In the genomic region with DNA sequence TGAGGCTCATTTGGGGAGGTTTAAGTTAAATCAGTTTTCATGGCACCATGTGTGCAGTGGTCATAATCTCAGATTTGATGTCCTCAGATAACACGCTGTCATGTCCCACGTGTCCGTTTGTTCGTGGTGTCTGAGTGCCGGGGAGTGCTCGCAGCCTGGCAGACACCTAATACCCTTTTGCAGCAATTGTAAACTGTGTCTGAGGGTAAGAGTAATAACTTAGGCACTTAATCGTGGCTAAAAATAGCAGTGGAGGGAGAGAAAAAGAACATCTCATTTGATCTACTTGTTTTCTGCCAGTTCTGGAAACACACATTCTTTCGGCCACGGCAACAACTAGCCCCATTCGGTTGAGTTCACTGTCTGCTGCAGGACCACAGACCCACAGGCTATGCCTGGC, we compare ENCODE assay signal across 1 cellular context.
TF ChIP-seq lines count a peak whose summit lies in the region.

No MANE protein-coding gene starts in this region.

TF ChIP-seq in SK-N-SH, 30 proteins besides CTCF, POLR2A, EP300 and RAD21:
- TF ChIP-seq NRF1 (IDR thresholded peaks at IDR 0.05; ENCODE audit: low read depth, low read length) (no peak), MEF2A (IDR thresholded peaks at IDR 0.05; ENCODE audit: borderline replicate concordance, low read depth) (no peak), GABPA (IDR thresholded peaks at IDR 0.05; ENCODE audit: low read depth) (no peak), TCF12 (IDR thresholded peaks at IDR 0.05) (no peak), RXRA (IDR thresholded peaks at IDR 0.05; ENCODE audit: borderline replicate concordance, low read depth) (no peak), YY1 (IDR thresholded peaks at IDR 0.05; ENCODE audit: low read depth) (no peak), NFIC (IDR thresholded peaks at IDR 0.05; ENCODE audit: borderline replicate concordance) (no peak), SMC3 (IDR thresholded peaks at IDR 0.05; ENCODE audit: low read depth, low read length) (no peak), CHD2 (IDR thresholded peaks at IDR 0.05; ENCODE audit: low read length, partially characterized antibody) (no peak), TEAD4 (IDR thresholded peaks at IDR 0.05; ENCODE audit: borderline replicate concordance, insufficient read depth) (no peak), JUND (IDR thresholded peaks at IDR 0.05) (no peak), POLR2AphosphoS5 (IDR thresholded peaks at IDR 0.05; ENCODE audit: low read depth, low read length) (no peak)
- TF ChIP-seq, protein P1, sequence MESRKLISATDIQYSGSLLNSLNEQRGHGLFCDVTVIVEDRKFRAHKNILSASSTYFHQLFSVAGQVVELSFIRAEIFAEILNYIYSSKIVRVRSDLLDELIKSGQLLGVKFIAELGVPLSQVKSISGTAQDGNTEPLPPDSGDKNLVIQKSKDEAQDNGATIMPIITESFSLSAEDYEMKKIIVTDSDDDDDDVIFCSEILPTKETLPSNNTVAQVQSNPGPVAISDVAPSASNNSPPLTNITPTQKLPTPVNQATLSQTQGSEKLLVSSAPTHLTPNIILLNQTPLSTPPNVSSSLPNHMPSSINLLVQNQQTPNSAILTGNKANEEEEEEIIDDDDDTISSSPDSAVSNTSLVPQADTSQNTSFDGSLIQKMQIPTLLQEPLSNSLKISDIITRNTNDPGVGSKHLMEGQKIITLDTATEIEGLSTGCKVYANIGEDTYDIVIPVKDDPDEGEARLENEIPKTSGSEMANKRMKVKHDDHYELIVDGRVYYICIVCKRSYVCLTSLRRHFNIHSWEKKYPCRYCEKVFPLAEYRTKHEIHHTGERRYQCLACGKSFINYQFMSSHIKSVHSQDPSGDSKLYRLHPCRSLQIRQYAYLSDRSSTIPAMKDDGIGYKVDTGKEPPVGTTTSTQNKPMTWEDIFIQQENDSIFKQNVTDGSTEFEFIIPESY (IDR thresholded peaks at IDR 0.05; ENCODE audit: borderline replicate concordance, low read depth) = no peak
- TF ChIP-seq, protein P2, sequence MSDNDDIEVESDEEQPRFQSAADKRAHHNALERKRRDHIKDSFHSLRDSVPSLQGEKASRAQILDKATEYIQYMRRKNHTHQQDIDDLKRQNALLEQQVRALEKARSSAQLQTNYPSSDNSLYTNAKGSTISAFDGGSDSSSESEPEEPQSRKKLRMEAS (IDR thresholded peaks at IDR 0.05; ENCODE audit: low read depth) = no peak
- TF ChIP-seq, protein P3, sequence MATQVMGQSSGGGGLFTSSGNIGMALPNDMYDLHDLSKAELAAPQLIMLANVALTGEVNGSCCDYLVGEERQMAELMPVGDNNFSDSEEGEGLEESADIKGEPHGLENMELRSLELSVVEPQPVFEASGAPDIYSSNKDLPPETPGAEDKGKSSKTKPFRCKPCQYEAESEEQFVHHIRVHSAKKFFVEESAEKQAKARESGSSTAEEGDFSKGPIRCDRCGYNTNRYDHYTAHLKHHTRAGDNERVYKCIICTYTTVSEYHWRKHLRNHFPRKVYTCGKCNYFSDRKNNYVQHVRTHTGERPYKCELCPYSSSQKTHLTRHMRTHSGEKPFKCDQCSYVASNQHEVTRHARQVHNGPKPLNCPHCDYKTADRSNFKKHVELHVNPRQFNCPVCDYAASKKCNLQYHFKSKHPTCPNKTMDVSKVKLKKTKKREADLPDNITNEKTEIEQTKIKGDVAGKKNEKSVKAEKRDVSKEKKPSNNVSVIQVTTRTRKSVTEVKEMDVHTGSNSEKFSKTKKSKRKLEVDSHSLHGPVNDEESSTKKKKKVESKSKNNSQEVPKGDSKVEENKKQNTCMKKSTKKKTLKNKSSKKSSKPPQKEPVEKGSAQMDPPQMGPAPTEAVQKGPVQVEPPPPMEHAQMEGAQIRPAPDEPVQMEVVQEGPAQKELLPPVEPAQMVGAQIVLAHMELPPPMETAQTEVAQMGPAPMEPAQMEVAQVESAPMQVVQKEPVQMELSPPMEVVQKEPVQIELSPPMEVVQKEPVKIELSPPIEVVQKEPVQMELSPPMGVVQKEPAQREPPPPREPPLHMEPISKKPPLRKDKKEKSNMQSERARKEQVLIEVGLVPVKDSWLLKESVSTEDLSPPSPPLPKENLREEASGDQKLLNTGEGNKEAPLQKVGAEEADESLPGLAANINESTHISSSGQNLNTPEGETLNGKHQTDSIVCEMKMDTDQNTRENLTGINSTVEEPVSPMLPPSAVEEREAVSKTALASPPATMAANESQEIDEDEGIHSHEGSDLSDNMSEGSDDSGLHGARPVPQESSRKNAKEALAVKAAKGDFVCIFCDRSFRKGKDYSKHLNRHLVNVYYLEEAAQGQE (IDR thresholded peaks at IDR 0.05; ENCODE audit: low read depth, low read length) = no peak
- TF ChIP-seq, protein P4, sequence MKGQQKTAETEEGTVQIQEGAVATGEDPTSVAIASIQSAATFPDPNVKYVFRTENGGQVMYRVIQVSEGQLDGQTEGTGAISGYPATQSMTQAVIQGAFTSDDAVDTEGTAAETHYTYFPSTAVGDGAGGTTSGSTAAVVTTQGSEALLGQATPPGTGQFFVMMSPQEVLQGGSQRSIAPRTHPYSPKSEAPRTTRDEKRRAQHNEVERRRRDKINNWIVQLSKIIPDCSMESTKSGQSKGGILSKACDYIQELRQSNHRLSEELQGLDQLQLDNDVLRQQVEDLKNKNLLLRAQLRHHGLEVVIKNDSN (IDR thresholded peaks at IDR 0.05; ENCODE audit: borderline replicate concordance, low read depth) = no peak
TF ChIP-seq in SK-N-SH: peak in this region for 0.
